ENCODE assay signal across 1 cellular context in genomic region chr2:122081743-122082142, GRCh38.
TF ChIP-seq lines count a peak whose summit lies in the region.

No MANE protein-coding gene starts in this region.

TF ChIP-seq in WTC11, 78 proteins besides CTCF, POLR2A, EP300 and RAD21 (continued from another document):
- no peak for TF ChIP-seq ZBTB43 (CRISPR knock-in tag; IDR thresholded peaks at IDR 0.05)
